1 cellular context compared by ENCODE assay signal in the genomic region with DNA sequence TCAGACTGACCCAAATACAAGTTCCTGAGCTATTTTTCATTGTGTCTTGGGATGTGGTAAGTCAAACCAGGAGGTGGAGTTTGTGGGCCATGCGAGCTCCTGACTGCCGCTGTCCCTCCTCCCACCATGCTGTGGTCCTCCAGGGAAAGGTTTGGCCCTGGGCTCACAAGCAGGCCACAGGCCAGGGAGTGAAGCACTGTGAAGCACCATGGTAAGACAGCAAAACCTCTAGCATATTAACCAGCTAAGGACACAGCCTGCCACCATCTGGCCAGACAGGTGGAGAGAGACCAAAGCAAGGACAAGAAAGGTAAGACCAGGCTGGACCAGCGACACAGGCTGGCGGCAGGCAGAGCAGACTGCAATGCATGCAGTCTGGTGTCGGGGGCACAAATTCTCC.
TF ChIP-seq lines count a peak whose summit lies in the region.

No MANE protein-coding gene starts in this region.

TF ChIP-seq in GM23338, 12 proteins besides CTCF, POLR2A, EP300 and RAD21 (continued from another document):
- TF ChIP-seq ZNF331 (CRISPR knock-in tag; IDR thresholded peaks at IDR 0.05; ENCODE audit: low read depth) (no peak), EZH2phosphoT487 (IDR thresholded peaks at IDR 0.05; ENCODE audit: unreplicated experiment) (no peak), CREB1 (CRISPR knock-in tag; IDR thresholded peaks at IDR 0.05; ENCODE audit: low read depth) (no peak)
- TF ChIP-seq, protein P1, sequence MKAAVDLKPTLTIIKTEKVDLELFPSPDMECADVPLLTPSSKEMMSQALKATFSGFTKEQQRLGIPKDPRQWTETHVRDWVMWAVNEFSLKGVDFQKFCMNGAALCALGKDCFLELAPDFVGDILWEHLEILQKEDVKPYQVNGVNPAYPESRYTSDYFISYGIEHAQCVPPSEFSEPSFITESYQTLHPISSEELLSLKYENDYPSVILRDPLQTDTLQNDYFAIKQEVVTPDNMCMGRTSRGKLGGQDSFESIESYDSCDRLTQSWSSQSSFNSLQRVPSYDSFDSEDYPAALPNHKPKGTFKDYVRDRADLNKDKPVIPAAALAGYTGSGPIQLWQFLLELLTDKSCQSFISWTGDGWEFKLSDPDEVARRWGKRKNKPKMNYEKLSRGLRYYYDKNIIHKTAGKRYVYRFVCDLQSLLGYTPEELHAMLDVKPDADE (IDR thresholded peaks at IDR 0.05): no peak
